8 cellular contexts compared by ENCODE assay signal in the genomic region with DNA sequence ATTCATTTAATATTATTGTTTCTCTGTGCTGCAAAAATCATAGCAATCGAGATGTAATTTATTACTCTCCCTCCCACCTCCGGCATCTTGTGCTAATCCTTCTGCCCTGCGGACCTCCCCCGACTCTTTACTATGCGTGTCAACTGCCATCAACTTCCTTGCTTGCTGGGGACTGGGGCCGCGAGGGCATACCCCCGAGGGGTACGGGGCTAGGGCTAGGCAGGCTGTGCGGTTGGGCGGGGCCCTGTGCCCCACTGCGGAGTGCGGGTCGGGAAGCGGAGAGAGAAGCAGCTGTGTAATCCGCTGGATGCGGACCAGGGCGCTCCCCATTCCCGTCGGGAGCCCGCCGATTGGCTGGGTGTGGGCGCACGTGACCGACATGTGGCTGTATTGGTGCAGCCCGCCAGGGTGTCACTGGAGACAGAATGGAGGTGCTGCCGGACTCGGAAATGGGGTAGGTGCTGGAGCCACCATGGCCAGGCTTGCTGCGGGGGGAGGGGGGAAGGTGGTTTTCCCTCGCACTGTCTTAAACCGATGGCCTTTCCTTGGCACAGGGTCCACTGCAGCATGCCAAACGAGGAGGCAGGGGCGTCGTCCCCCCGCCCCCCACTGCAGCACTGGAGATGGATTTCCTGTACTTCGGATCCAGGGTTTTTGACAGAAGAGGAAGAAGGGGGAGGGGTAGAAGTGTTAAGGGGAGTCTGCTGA. TPM values are rescaled to one million over a fixed set of nuclear protein-coding genes. Genes with fewer than 3 reads are reported as not detected.
A peak's percentile ranks its signal among the peaks of the same experiment; 100 is the strongest.
DNase-seq lines count a peak whose midpoint lies in the region; ATAC-seq and TF ChIP-seq lines count a peak whose summit lies in the region.

A gene (plus strand): TSS at position 414 of the 708 bp plus-strand sequence. CDS start 17,006 bp downstream, outside the sequence.

- DNase-seq in Ammon's horn (ENCODE audit: low spot score) (peak; percentile 97), NCI-H69 (lab: John Stamatoyannopoulos, UW) (peak; percentile 97), dermis blood vessel endothelial cell (peak; percentile 93), left lung (peak; percentile 92 to 96)
- DNase-seq in activated CD4-positive, alpha-beta T cell treated with anti-CD3 and anti-CD28 coated beads, Interleukin-2, amount 50 U/mL, for 24 hours (ENCODE audit: low read depth in 1 of 2, low spot score in 1 of 2), result peak; percentile 51 to 77
- DNase-seq in stimulated activated CD4-positive, alpha-beta T cell treated with anti-CD3 and anti-CD28 coated beads, Interleukin-2, amount 100 ng/mL, for 24 hours, result peak; percentile 83 to 88

- H3K4me1 ChIP-seq in left lung, result peaks cover 0 to 27% of the 10 kb centered on the region in 2 donors

- peak in 1 of 2 donors; percentile 13 for TF ChIP-seq CTCF in left lung (IDR thresholded peaks at IDR 0.05)

- peak within 1 kb of the TSS; percentile 44 to 75 for H3K27ac ChIP-seq in left lung

- no peaks in the 10 kb centered on the region for H3K27me3 ChIP-seq in left lung

- peak; percentile 99 for ATAC-seq in HG03354 (IDR thresholded peaks at IDR 0.05; ENCODE audit: poor library complexity, severe bottlenecking, unreplicated experiment)
- ATAC-seq in left lung, result peak; percentile 99

- TF ChIP-seq POLR2A in GM19099 (IDR thresholded peaks at IDR 0.05; ENCODE audit: extremely low read depth, insufficient read length, low read depth), result peak; percentile 60

- H3K36me3 ChIP-seq in left lung, result no peaks in the 10 kb centered on the region

- H3K9me3 ChIP-seq in left lung, result no peaks in the 10 kb centered on the region

- peak within 1 kb of the TSS; percentile 45 to 50 for H3K4me3 ChIP-seq in left lung

- intact Hi-C loops in left lung (cut with DNase I), result no loop called here

RNA-seq across cellular contexts. Expression of the gene that starts here (rescaled TPM):
- total RNA-seq in dermis blood vessel endothelial cell (80.0 and 83.3 TPM in 2 replicates), left lung (10 to 100 TPM; 41.0 to 52.0 TPM)

Comparison
In these comparisons a context has a peak if more than half of its experiments do, and no peak if none do; other contexts are left out.
1. Peak in every context shown above with its lines: DNase-seq, ATAC-seq, H3K4me3 ChIP-seq and H3K27ac ChIP-seq.